In the genomic region with DNA sequence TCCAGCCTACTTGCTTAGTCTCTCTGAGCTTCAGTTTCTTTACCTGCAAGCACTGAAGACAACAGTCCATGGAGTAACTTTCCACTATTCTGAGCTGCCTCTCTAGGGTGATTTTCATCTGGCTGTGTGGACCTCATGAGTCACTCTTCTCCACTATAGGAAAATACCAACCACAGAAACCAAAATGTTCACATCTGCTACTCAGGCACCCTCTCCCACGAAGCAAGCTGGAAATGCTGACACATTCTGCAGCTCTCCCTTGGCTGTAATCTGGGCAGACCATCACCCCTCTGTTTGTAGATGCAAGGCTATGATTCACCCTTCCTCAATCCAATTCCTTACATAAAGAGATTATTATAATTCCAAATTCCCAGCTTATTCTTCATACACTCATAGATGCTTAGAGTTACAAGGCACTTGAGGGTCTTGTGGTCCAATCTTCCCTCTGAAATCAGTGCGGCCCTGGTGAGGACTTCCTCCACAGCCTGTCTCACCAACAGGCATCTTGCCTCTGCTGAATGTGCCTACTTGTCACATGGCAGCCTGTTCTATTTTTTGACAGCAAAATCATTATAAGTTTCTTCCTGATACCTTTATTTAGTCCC, we compare ENCODE assay signal across 1 cellular context.
TF ChIP-seq lines count a peak whose summit lies in the region.

No MANE protein-coding gene starts in this region.

TF ChIP-seq in SK-N-SH, 30 proteins besides CTCF, POLR2A, EP300 and RAD21 (continued from another document):
- TF ChIP-seq, protein P1, sequence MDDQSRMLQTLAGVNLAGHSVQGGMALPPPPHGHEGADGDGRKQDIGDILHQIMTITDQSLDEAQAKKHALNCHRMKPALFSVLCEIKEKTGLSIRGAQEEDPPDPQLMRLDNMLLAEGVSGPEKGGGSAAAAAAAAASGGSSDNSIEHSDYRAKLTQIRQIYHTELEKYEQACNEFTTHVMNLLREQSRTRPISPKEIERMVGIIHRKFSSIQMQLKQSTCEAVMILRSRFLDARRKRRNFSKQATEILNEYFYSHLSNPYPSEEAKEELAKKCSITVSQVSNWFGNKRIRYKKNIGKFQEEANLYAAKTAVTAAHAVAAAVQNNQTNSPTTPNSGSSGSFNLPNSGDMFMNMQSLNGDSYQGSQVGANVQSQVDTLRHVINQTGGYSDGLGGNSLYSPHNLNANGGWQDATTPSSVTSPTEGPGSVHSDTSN (IDR thresholded peaks at IDR 0.05), result peak; percentile 90
- no peak; the same call in 1 of the 2 replicates for TF ChIP-seq ELF1 (IDR thresholded peaks at IDR 0.05)
- no peak for TF ChIP-seq EZH2phosphoT487 (IDR thresholded peaks at IDR 0.05; ENCODE audit: borderline replicate concordance, low read depth)
- TF ChIP-seq REST (IDR thresholded peaks at IDR 0.05; ENCODE audit: low read depth, low read length), result peak; percentile 72
- TF ChIP-seq YY1 (IDR thresholded peaks at IDR 0.05; ENCODE audit: low read depth), result peak; percentile 49; the same call in 1 of the 2 replicates
- no peak for TF ChIP-seq CHD2 (IDR thresholded peaks at IDR 0.05; ENCODE audit: low read length, partially characterized antibody)
- TF ChIP-seq, protein P2, sequence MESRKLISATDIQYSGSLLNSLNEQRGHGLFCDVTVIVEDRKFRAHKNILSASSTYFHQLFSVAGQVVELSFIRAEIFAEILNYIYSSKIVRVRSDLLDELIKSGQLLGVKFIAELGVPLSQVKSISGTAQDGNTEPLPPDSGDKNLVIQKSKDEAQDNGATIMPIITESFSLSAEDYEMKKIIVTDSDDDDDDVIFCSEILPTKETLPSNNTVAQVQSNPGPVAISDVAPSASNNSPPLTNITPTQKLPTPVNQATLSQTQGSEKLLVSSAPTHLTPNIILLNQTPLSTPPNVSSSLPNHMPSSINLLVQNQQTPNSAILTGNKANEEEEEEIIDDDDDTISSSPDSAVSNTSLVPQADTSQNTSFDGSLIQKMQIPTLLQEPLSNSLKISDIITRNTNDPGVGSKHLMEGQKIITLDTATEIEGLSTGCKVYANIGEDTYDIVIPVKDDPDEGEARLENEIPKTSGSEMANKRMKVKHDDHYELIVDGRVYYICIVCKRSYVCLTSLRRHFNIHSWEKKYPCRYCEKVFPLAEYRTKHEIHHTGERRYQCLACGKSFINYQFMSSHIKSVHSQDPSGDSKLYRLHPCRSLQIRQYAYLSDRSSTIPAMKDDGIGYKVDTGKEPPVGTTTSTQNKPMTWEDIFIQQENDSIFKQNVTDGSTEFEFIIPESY (IDR thresholded peaks at IDR 0.05; ENCODE audit: borderline replicate concordance, low read depth), result peak; percentile 79; the same call in 1 of the 2 replicates
- TF ChIP-seq RCOR1 (IDR thresholded peaks at IDR 0.05; ENCODE audit: low read length), result no peak
- TF ChIP-seq IRF3 (IDR thresholded peaks at IDR 0.05; ENCODE audit: low read depth, low read length), result no peak
- TF ChIP-seq RXRA (IDR thresholded peaks at IDR 0.05; ENCODE audit: borderline replicate concordance, low read depth), result peak; percentile 75; the same call in 1 of the 2 replicates
- TF ChIP-seq GATA2 (CRISPR knock-in tag; IDR thresholded peaks at IDR 0.05), result no peak
- peak; percentile 96 for TF ChIP-seq JUND (IDR thresholded peaks at IDR 0.05)
